23 cellular contexts compared by ENCODE assay signal in the genomic region with DNA sequence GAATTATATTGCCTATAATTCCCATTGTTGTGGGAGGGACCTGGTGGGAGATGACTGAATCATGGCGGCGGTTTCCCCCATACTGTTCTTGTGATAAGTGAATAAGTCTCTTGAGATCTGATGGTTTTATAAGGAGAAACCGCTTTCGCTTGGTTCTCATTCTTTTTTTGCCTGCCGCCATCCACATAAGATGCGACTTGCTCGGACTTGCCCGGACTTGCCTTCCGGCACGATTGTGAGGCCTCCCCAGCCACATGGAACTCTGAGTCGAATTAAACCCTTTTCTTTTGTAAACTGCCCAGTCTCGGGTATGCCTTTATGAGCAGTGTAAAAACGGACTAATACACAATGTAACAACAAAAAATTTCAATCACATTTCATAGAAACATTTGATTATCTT.
DNase-seq lines count a peak whose midpoint lies in the region; ATAC-seq and TF ChIP-seq lines count a peak whose summit lies in the region.
"Had no signal": no experiment of that assay in that cellular context is flagged by ENCODE, and none has a peak within 500 bp of the region (broad histone marks: within the 10 kb centered on the region; RNA-seq: fewer than 3 reads in every experiment).

No MANE protein-coding gene starts in this region.

- DNase-seq in NCI-H2171 treated with DMSO at 0.1 percent for 48 hours (lab: John Stamatoyannopoulos, UW) (peak; percentile 5), NCI-H2171 (lab: John Stamatoyannopoulos, UW) (no peak), HCT116 (ENCODE audit: low read depth, low spot score) (no peak), WTC11 (ENCODE audit: low spot score) (no peak), nephron progenitor cell (no peak), COLO668 (lab: John Stamatoyannopoulos, UW; ENCODE audit: unreplicated experiment) (no peak)
- DNase-seq in stimulated activated CD4-positive, alpha-beta T cell treated with anti-CD3 and anti-CD28 coated beads, Interleukin-4, amount 100 ng/mL, for 24 hours: no peak
- DNase-seq: activated CD8-positive, alpha-beta T cell treated with anti-CD3 and anti-CD28 coated beads, Interleukin-2, amount 10 ng/mL, durations not matched to agents 7 days and 5 days; activated naive CD8-positive, alpha-beta T cell treated with anti-CD3 and anti-CD28 coated beads, Interleukin-2, amount 10 ng/mL, durations not matched to agents 7 days and 5 days; activated T-cell treated with anti-CD3 and anti-CD28 coated beads, Interleukin-2, amount 50 U/mL, for 1 hour; COR-L47; DMS79 treated with DMSO at 0.1 percent for 48 hours; head of caudate nucleus; HFFc6; left ventricle myocardium inferior; MG63; mucosa of descending colon; NCI-H1694 treated with DMSO at 0.1 percent for 48 hours; NCI-H345; PC-3 had no signal

- peaks cover 40% of the 10 kb centered on the region for H3K36me3 Mint-ChIP-seq in WTC11
- H3K36me3 Mint-ChIP-seq in nephron progenitor cell (ENCODE audit: low read depth): peaks cover 65% of the 10 kb centered on the region

- TF ChIP-seq POLR2A in HCT116 (IDR thresholded peaks at IDR 0.05; ENCODE audit: borderline replicate concordance, extremely low read depth, insufficient read depth, insufficient read length): no peak

- no peaks in the 10 kb centered on the region for H3K4me1 ChIP-seq in HCT116 (ENCODE audit: control insufficient read depth in 1 of 2, insufficient read depth in 2 of 2, low read length in 2 of 2)
- H3K4me1 ChIP-seq: left ventricle myocardium inferior had no signal

- H3K36me3 ChIP-seq in HCT116 (ENCODE audit: control insufficient read depth in 1 of 2, insufficient read depth in 2 of 2, low read length in 2 of 2): peaks cover 17 to 25% of the 10 kb centered on the region in 2 experiments

- H3K4me3 ChIP-seq in HCT116 (replicated peaks in 1 of 2; ENCODE audit: low read depth in 1 of 2, low read length in 2 of 2): no peak overlapping the region
- H3K4me3 ChIP-seq: left ventricle myocardium inferior, MG63, mucosa of descending colon had no signal

- peak overlapping the region; percentile 28; the same call in 1 of the 2 replicates for H3K27ac ChIP-seq in HCT116 (ENCODE audit: low read depth, low read length)
- H3K27ac ChIP-seq: left ventricle myocardium inferior, VCaP had no signal

- no peak overlapping the region for H3K4me3 Mint-ChIP-seq in WTC11
- no peak overlapping the region for H3K4me3 Mint-ChIP-seq in nephron progenitor cell
- H3K4me3 Mint-ChIP-seq: activated CD8-positive, alpha-beta T cell treated with anti-CD3 and anti-CD28 coated beads, Interleukin-2, amount 10 ng/mL, durations not matched to agents 7 days and 5 days; activated naive CD8-positive, alpha-beta T cell treated with anti-CD3 and anti-CD28 coated beads, Interleukin-2, amount 10 ng/mL, durations not matched to agents 7 days and 5 days; B cell; HFFc6 had no signal

- no peaks in the 10 kb centered on the region for H3K27me3 ChIP-seq in HCT116 (ENCODE audit: insufficient read depth, low read length)
- H3K27me3 ChIP-seq: MG63 had no signal

- no peaks in the 10 kb centered on the region for H3K9me3 Mint-ChIP-seq in WTC11
- H3K9me3 Mint-ChIP-seq in nephron progenitor cell: no peaks in the 10 kb centered on the region
- H3K9me3 Mint-ChIP-seq: activated naive CD8-positive, alpha-beta T cell treated with anti-CD3 and anti-CD28 coated beads, Interleukin-2, amount 10 ng/mL, durations not matched to agents 7 days and 5 days; HFFc6 had no signal

- H3K4me2 ChIP-seq in HCT116 (ENCODE audit: low read length): no peak overlapping the region

- RAD21 ChIA-PET in HCT116 (lab: Charles Lee; ENCODE audit: low non-redundant PET in 1 of 2, low total read pairs in 2 of 2, uncharacterized antibody in 2 of 2, unreplicated experiment in 2 of 2): no interaction called here

- H4K20me1 ChIP-seq in HCT116 (ENCODE audit: insufficient read depth): no peaks in the 10 kb centered on the region; the same call in 1 of the 2 replicates

- no peak overlapping the region for H2AFZ ChIP-seq in HCT116 (ENCODE audit: low read depth, low read length, poor library complexity, severe bottlenecking)

- CTCF ChIA-PET in HCT116 (lab: Charles Lee) (no interaction called here), WTC11 (lab: Charles Lee) (no interaction called here)

- no peaks in the 10 kb centered on the region for H3K79me2 ChIP-seq in HCT116 (ENCODE audit: insufficient read depth, low read length)

- ATAC-seq in HCT116 (no peak), WTC11 (no peak; the same call in 1 of the 2 replicates), GM18907 (IDR thresholded peaks at IDR 0.05; ENCODE audit: unreplicated experiment) (no peak)
- ATAC-seq: activated CD8-positive, alpha-beta T cell treated with anti-CD3 and anti-CD28 coated beads, Interleukin-2, amount 10 ng/mL, durations not matched to agents 7 days and 5 days; mucosa of descending colon; PC-3 had no signal

- H3K4me1 Mint-ChIP-seq in WTC11 (peaks cover 23% of the 10 kb centered on the region), nephron progenitor cell (no peaks in the 10 kb centered on the region)
- H3K4me1 Mint-ChIP-seq: B cell had no signal

- no peak for TF ChIP-seq RAD21 in HCT116 (IDR thresholded peaks at IDR 0.05; ENCODE audit: low read depth)

- peak overlapping the region; percentile 91 for H3K27ac Mint-ChIP-seq in WTC11
- H3K27ac Mint-ChIP-seq in nephron progenitor cell: peak overlapping the region; percentile 87
- H3K27ac Mint-ChIP-seq: activated CD8-positive, alpha-beta T cell treated with anti-CD3 and anti-CD28 coated beads, Interleukin-2, amount 10 ng/mL, durations not matched to agents 7 days and 5 days; activated naive CD8-positive, alpha-beta T cell treated with anti-CD3 and anti-CD28 coated beads, Interleukin-2, amount 10 ng/mL, durations not matched to agents 7 days and 5 days; B cell; HFFc6 had no signal

- H3K9me2 ChIP-seq in HCT116 (ENCODE audit: insufficient read depth): no peaks in the 10 kb centered on the region

- no peak for TF ChIP-seq CTCF in HCT116 (IDR thresholded peaks at IDR 0.05 in 2 of 3, conservative IDR thresholded peaks at IDR 0.05 in 1 of 3; ENCODE audit: borderline replicate concordance in 1 of 3, insufficient read depth in 1 of 3, low read depth in 2 of 3, low read length in 2 of 3)
- no peak for TF ChIP-seq CTCF in WTC11 (IDR thresholded peaks at IDR 0.05)
- TF ChIP-seq CTCF in nephron progenitor cell (IDR thresholded peaks at IDR 0.05): no peak

- no peak overlapping the region for H3K9ac ChIP-seq in HCT116 (ENCODE audit: low read length)

- no peaks in the 10 kb centered on the region for H3K9me3 ChIP-seq in HCT116 (ENCODE audit: control insufficient read depth in 1 of 2, insufficient read depth in 1 of 2, low read depth in 1 of 2, low read length in 2 of 2)
- H3K9me3 ChIP-seq: left ventricle myocardium inferior, MG63, mucosa of descending colon had no signal

- POLR2A ChIA-PET in HCT116 (lab: Charles Lee) (no interaction called here), WTC11 (lab: Charles Lee) (no interaction called here)

- intact Hi-C loops in HCT116 (cut with micrococcal nuclease): no loop called here

- H3K27me3 Mint-ChIP-seq in WTC11 (ENCODE audit: low read depth) (no peaks in the 10 kb centered on the region), nephron progenitor cell (ENCODE audit: low read depth, poor library complexity) (no peaks in the 10 kb centered on the region)
- H3K27me3 Mint-ChIP-seq: activated naive CD8-positive, alpha-beta T cell treated with anti-CD3 and anti-CD28 coated beads, Interleukin-2, amount 10 ng/mL, durations not matched to agents 7 days and 5 days; B cell had no signal

- BruUV-seq in HCT116 (replicated peaks; lab: Mats Ljungman, UMichigan): TSS peak; percentile 18

TF ChIP-seq in HCT116, 20 proteins besides CTCF, POLR2A, EP300 and RAD21 (continues in another document):
- TF ChIP-seq TCF7L2 (IDR thresholded peaks at IDR 0.05; ENCODE audit: borderline replicate concordance, extremely low read depth, insufficient read depth, insufficient read length): no peak
- TF ChIP-seq ZNF274 (IDR thresholded peaks at IDR 0.05; ENCODE audit: low read depth, low read length): no peak
- TF ChIP-seq, protein P1, sequence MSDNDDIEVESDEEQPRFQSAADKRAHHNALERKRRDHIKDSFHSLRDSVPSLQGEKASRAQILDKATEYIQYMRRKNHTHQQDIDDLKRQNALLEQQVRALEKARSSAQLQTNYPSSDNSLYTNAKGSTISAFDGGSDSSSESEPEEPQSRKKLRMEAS (IDR thresholded peaks at IDR 0.05): no peak
- no peak for TF ChIP-seq EZH2phosphoT487 (IDR thresholded peaks at IDR 0.05; ENCODE audit: borderline replicate concordance)
- TF ChIP-seq ELF1 (IDR thresholded peaks at IDR 0.05; ENCODE audit: borderline replicate concordance, low read depth): no peak
- TF ChIP-seq CEBPB (IDR thresholded peaks at IDR 0.05; ENCODE audit: low read depth): no peak
- no peak for TF ChIP-seq SIN3A (IDR thresholded peaks at IDR 0.05; ENCODE audit: low read depth)
- TF ChIP-seq JUND (IDR thresholded peaks at IDR 0.05): no peak
- TF ChIP-seq EGR1 (IDR thresholded peaks at IDR 0.05; ENCODE audit: low read depth): no peak
- no peak for TF ChIP-seq SP1 (IDR thresholded peaks at IDR 0.05; ENCODE audit: low read depth)

TF ChIP-seq in WTC11, 78 proteins besides CTCF, POLR2A, EP300 and RAD21 (continues in another document):
- TF ChIP-seq SP1 (CRISPR knock-in tag; conservative IDR thresholded peaks at IDR 0.05): no peak
- TF ChIP-seq PREB (CRISPR knock-in tag; IDR thresholded peaks at IDR 0.05; ENCODE audit: borderline replicate concordance): no peak
- TF ChIP-seq GRHL2 (CRISPR knock-in tag; IDR thresholded peaks at IDR 0.05; ENCODE audit: insufficient replicate concordance, severe bottlenecking): no peak
- TF ChIP-seq ESRRA (CRISPR knock-in tag; IDR thresholded peaks at IDR 0.05; ENCODE audit: borderline replicate concordance): no peak
- TF ChIP-seq CREM (CRISPR knock-in tag; IDR thresholded peaks at IDR 0.05): no peak
- TF ChIP-seq MYBL2 (CRISPR knock-in tag; IDR thresholded peaks at IDR 0.05): no peak
